ENCODE assay signal across 22 cellular contexts in the genomic region with DNA sequence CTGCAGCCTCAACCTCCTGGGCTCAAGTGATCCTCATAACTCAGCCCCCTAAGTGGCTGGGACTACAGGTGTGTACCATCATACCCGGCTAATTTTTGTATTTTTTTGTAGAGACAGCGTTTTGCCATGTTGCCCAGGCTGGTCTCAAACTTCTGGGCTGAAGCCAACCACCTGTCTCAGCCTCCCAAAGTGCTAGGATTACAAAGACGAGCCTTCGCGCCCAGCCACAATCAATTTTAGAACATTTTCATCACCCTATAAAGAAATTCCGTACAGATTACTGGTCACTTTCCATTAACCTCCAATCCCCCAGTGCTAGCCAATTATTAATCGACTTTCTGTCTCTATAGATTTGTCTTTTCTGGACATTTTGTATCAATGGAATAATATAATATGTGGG.
"Had no signal": no experiment of that assay in that cellular context is flagged by ENCODE, and none has a peak within 500 bp of the region (broad histone marks: within the 10 kb centered on the region; RNA-seq: fewer than 3 reads in every experiment).

No MANE protein-coding gene starts in this region.

- ATAC-seq: natural killer cell; psoas muscle; right cardiac atrium; right lobe of liver; stimulated activated memory B cell treated with anti-CD40 and anti-IgM and Interleukin-4, amounts not matched to agents 10 μg/mL and 1 μg/mL and 100 μg/mL, for 72 hours; stimulated activated naive CD8-positive, alpha-beta T cell treated with anti-CD3 and anti-CD28 coated beads, Interleukin-15, amount 100 ng/mL, for 72 hours; stimulated activated naive CD8-positive, alpha-beta T cell treated with anti-CD3 and anti-CD28 coated beads, Interleukin-15, Interleukin-2, amounts not matched to agents 100 U/mL and 50 U/mL, for 24 hours had no signal

- DNase-seq: natural killer cell; occipital lobe; ovary; posterior cingulate gyrus; psoas muscle; right cardiac atrium; right lobe of liver; sigmoid colon; spleen; stimulated activated CD4-positive, alpha-beta T cell treated with anti-CD3 and anti-CD28 coated beads, Interleukin-12 subunit alpha, Interleukin-12 subunit beta, amount 100 ng/mL, for 4 hours; stimulated activated CD4-positive, alpha-beta T cell treated with anti-CD3 and anti-CD28 coated beads, Interleukin-1b, Interleukin-23, amount 100 ng/mL, for 48 hours; stimulated activated CD4-positive, alpha-beta T cell treated with anti-CD3 and anti-CD28 coated beads, Interleukin-4, amount 100 ng/mL, for 1 hour; stimulated activated CD4-positive, alpha-beta T cell treated with anti-CD3 and anti-CD28 coated beads, Interleukin-4, amount 100 ng/mL, for 4 hours; stimulated activated CD8-positive, alpha-beta memory T cell treated with anti-CD3 and anti-CD28 coated beads, Interleukin-4, amount 100 ng/mL, for 48 hours; stimulated activated naive CD4-positive, alpha-beta T cell; stimulated activated naive CD8-positive, alpha-beta T cell treated with anti-CD3 and anti-CD28 coated beads, Interleukin-15, amount 100 ng/mL, for 72 hours; stimulated activated naive CD8-positive, alpha-beta T cell treated with anti-CD3 and anti-CD28 coated beads, Interleukin-15, Interleukin-2, amounts not matched to agents 100 U/mL and 50 U/mL, for 24 hours; substantia nigra; thyroid gland; trophoblast cell; upper lobe of left lung had no signal
